31 cellular contexts compared by ENCODE assay signal in genomic region chr5:110894805-110895204, GRCh38.
"Had no signal": no experiment of that assay in that cellular context is flagged by ENCODE, and none has a peak within 500 bp of the region (broad histone marks: within the 10 kb centered on the region; RNA-seq: fewer than 3 reads in every experiment).

No MANE protein-coding gene starts in this region.

- H3K4me3 ChIP-seq: gastroesophageal sphincter had no signal

- H3K36me3 ChIP-seq: brain microvascular endothelial cell, esophagus muscularis mucosa, gastroesophageal sphincter, WERI-Rb-1 had no signal

- H3K4me1 ChIP-seq: gastroesophageal sphincter had no signal

- H3K36me3 Mint-ChIP-seq: activated naive CD8-positive, alpha-beta T cell had no signal

- H3K27me3 Mint-ChIP-seq: activated B cell treated with CpG ODN at 0.5 μM for 24 hours had no signal

- DNase-seq: activated B cell treated with CpG ODN at 0.5 μM for 24 hours; activated CD4-positive, alpha-beta T cell treated with anti-CD3 and anti-CD28 coated beads for 48 hours; activated CD4-positive, alpha-beta T cell treated with anti-CD3 and anti-CD28 coated beads, Interleukin-2, amount 50 U/mL, for 1 hour; activated CD4-positive, alpha-beta T cell treated with anti-CD3 and anti-CD28 coated beads, Interleukin-2, amount 50 U/mL, for 48 hours; activated CD8-positive, alpha-beta memory T cell treated with anti-CD3 and anti-CD28 coated beads for 24 hours; activated CD8-positive, alpha-beta T cell treated with anti-CD3 and anti-CD28 coated beads for 36 hours; activated effector memory CD4-positive, alpha-beta T cell treated with Interleukin-2 at 50 U/mL for 16 hours; activated gamma-delta T cell treated with Interleukin-2 at 50 U/mL for 16 hours; activated naive CD4-positive, alpha-beta T cell treated with anti-CD3 and anti-CD28 coated beads, Interleukin-2, amount 50 U/mL, for 16 hours; activated naive CD4-positive, alpha-beta T cell treated with Interleukin-2 at 50 U/mL for 16 hours; activated T-cell treated with anti-CD3 and anti-CD28 coated beads, Interleukin-2, amount 50 U/mL, for 4 hours; amniotic stem cell; anterior cingulate cortex; brain microvascular endothelial cell; caudate nucleus; cortex of kidney; dermis blood vessel endothelial cell; effector CD4-positive, alpha-beta T cell; effector memory CD8-positive, alpha-beta T cell; erythroblast; foreskin melanocyte; head of caudate nucleus; T1000; WERI-Rb-1 had no signal

- ATAC-seq: activated CD4-positive, CD25-positive, alpha-beta regulatory T cell treated with anti-CD3 and anti-CD28 coated beads, Interleukin-2, amount 50 U/mL, for 24 hours; activated CD8-positive, alpha-beta T cell treated with anti-CD3 and anti-CD28 coated beads for 36 hours; activated T-cell treated with anti-CD3 and anti-CD28 coated beads, Interleukin-2, amount 50 U/mL, for 4 hours; activated T-helper 17 cell treated with anti-CD3 and anti-CD28 coated beads, Interleukin-2, amount 50 U/mL, for 72 hours; effector memory CD8-positive, alpha-beta T cell; gastroesophageal sphincter had no signal

- FAIRE-seq: astrocyte had no signal

- H3K27ac Mint-ChIP-seq: activated B cell treated with CpG ODN at 0.5 μM for 24 hours; activated CD8-positive, alpha-beta T cell treated with anti-CD3 and anti-CD28 coated beads for 36 hours; activated naive CD8-positive, alpha-beta T cell; activated T-helper 17 cell treated with anti-CD3 and anti-CD28 coated beads, Interleukin-2, amount 50 U/mL, for 72 hours; effector memory CD8-positive, alpha-beta T cell; T-helper 1 cell treated with Interleukin-12 subunit alpha and Interleukin-12 subunit beta and Interleukin-4 antibody, amounts not matched to agents 30 μg/mL and 1 μg/mL, for 36 hours had no signal

- H3K4me3 Mint-ChIP-seq: activated B cell treated with CpG ODN at 0.5 μM for 24 hours; activated CD8-positive, alpha-beta T cell treated with anti-CD3 and anti-CD28 coated beads for 36 hours; activated naive CD8-positive, alpha-beta T cell; activated T-cell treated with anti-CD3 and anti-CD28 coated beads, Interleukin-2, amount 50 U/mL, for 4 hours; activated T-helper 17 cell treated with anti-CD3 and anti-CD28 coated beads, Interleukin-2, amount 50 U/mL, for 72 hours; effector memory CD8-positive, alpha-beta T cell; T-helper 1 cell treated with Interleukin-12 subunit alpha and Interleukin-12 subunit beta and Interleukin-4 antibody, amounts not matched to agents 30 μg/mL and 1 μg/mL, for 36 hours had no signal

- H3K4me1 Mint-ChIP-seq: activated B cell treated with CpG ODN at 0.5 μM for 24 hours; activated T-helper 17 cell treated with anti-CD3 and anti-CD28 coated beads, Interleukin-2, amount 50 U/mL, for 72 hours had no signal

- H3K27me3 ChIP-seq: brain microvascular endothelial cell, esophagus muscularis mucosa, gastroesophageal sphincter had no signal

- H3K27ac ChIP-seq: brain microvascular endothelial cell, esophagus muscularis mucosa, gastroesophageal sphincter, WERI-Rb-1 had no signal

- H3K9me3 ChIP-seq: esophagus muscularis mucosa had no signal
